In the genomic region with DNA sequence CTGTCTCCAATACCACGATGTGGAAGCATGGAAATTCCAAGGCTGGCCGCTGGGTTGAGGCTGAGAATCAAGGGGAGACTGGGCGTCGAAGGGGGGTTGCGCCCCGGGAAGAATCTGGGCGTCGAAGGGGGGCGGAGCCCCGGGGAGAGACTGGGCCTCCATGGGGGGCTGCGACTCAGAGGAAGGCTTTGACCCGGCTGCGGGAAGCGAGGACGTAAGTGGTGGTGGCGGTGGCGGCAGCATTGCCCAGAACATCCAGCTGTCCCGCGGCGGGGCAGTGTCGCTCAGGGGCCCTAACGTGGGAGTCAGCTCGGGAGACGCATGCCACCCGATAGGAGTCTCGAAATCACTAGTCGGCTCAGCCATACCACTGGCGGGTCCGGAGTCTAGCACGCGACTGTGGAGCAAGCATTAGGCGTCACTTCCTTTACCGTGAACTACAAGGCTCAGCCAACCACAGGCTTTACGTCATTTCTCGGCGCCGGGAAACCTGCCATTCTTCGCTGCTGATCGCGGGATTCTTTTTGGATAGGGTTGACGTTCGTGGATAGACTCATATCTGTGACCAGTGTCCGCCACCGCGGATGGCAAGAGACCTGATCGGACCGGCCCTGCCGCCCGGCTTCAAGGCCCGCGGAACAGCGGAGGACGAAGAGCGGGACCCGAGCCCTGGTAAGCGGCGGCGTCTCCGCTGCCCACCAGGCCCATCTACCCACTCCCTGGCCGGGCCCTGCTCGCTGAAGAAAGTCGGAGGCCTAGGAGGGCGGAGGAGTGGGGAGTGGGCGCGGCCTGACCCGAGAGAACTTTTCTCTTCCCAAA, we compare ENCODE assay signal across 8 cellular contexts. TPM values are rescaled to one million over a fixed set of nuclear protein-coding genes. Genes with fewer than 3 reads are reported as not detected.
DNase-seq lines count a peak whose midpoint lies in the region; ATAC-seq and TF ChIP-seq lines count a peak whose summit lies in the region.

A gene with protein sequence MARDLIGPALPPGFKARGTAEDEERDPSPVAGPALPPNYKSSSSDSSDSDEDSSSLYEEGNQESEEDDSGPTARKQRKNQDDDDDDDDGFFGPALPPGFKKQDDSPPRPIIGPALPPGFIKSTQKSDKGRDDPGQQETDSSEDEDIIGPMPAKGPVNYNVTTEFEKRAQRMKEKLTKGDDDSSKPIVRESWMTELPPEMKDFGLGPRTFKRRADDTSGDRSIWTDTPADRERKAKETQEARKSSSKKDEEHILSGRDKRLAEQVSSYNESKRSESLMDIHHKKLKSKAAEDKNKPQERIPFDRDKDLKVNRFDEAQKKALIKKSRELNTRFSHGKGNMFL (plus strand): TSS at position 468 of the 819 bp plus-strand sequence. CDS start 117 bp downstream, at position 585.
A gene (minus strand): TSS at position 401 of the 819 bp plus-strand sequence. CDS start 35 bp downstream, at position 366.

- H3K9me3 ChIP-seq in iPS-15b (ENCODE audit: control insufficient read depth, insufficient read depth, low read length) = no peaks in the 10 kb centered on the region

- no peaks in the 10 kb centered on the region for H3K27me3 ChIP-seq in brain microvascular endothelial cell (replicated peaks)
- H3K27me3 ChIP-seq in iPS-15b (ENCODE audit: control insufficient read depth, insufficient read depth, low read length) = no peaks in the 10 kb centered on the region

- in situ Hi-C loops in brain microvascular endothelial cell (cut with HindIII; ENCODE audit: low pct_ligation_motif_present, low sequenced_read_pairs) = no loop called here

- peak; percentile 28 for TF ChIP-seq CTCF in brain microvascular endothelial cell (IDR thresholded peaks at IDR 0.05; ENCODE audit: low read depth, low read length, missing control alignments)

- H3K4me3 ChIP-seq in brain microvascular endothelial cell (ENCODE audit: low read depth, low read length) (peak within 1 kb of the TSS; percentile 97), iPS-15b (ENCODE audit: low read depth, low read length) (peak within 1 kb of the TSS; percentile 76), skeletal muscle cell (ENCODE audit: low read depth, low read length) (peak within 1 kb of the TSS; percentile 100)

- H3K36me3 ChIP-seq in brain microvascular endothelial cell (replicated peaks) (peaks cover 5% of the 10 kb centered on the region), iPS-15b (ENCODE audit: control insufficient read depth, insufficient read depth, low read length) (no peaks in the 10 kb centered on the region)

- peak within 1 kb of the TSS; percentile 79 for H3K9ac ChIP-seq in iPS-15b (ENCODE audit: low read depth, low read length)

- ATAC-seq in GM18520 (IDR thresholded peaks at IDR 0.05; ENCODE audit: unreplicated experiment) (peak; percentile 96), HG03060 (IDR thresholded peaks at IDR 0.05; ENCODE audit: low read depth, unreplicated experiment) (peak; percentile 87)

- DNase-seq in A172 (ENCODE audit: low spot score) (peak; percentile 91), NCI-H2107 treated with DMSO at 0.1 percent for 48 hours (lab: John Stamatoyannopoulos, UW; ENCODE audit: unreplicated experiment) (peak; percentile 83), UCSD-AML1 (lab: John Stamatoyannopoulos, UW; ENCODE audit: unreplicated experiment) (peak; percentile 87), brain microvascular endothelial cell (peak; percentile 97), skeletal muscle cell (ENCODE audit: low read depth) (peak; percentile 79)

- no peaks in the 10 kb centered on the region for H3K4me1 ChIP-seq in iPS-15b (ENCODE audit: control insufficient read depth, insufficient read depth, low read length)

- peak within 1 kb of the TSS; percentile 72 for H3K27ac ChIP-seq in brain microvascular endothelial cell

RNA-seq across cellular contexts. Expression of the first gene that starts in this region (rescaled TPM):
- total RNA-seq in A172 (2014; rRNA removed; shearing (Covaris generic)) = 35.5 and 66.3 TPM in 2 replicates

RNA-seq across cellular contexts. Expression of the second gene that starts in this region (rescaled TPM):
- total RNA-seq in A172 (2014; rRNA removed; shearing (Covaris generic)) = 5.6 and 7.3 TPM in 2 replicates

Comparison
In these comparisons a context has a peak if more than half of its experiments do, and no peak if none do; other contexts are left out.
1. Peak in every context shown above with its lines: DNase-seq, ATAC-seq, H3K4me3 ChIP-seq and H3K27ac ChIP-seq.